In the genomic region with DNA sequence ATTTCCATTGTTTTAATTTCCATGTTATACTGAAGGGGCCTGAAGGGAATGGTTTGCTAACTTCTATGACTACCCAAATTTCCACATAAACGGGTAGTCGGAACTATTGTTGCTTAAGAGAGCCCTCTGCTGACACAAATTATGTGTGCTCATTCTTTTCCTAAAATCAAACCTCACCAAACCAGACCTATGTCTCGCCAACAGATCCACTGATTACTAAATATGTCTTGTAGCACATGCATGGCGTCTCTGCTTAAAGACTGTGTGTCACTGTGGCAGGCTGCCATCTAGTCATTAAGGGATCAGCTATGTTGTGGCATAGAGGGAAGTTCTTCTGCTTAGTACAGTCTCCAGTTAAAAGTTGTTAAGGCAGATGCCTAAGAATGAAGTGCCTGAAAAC, we compare ENCODE assay signal across 9 cellular contexts. TPM values are rescaled to one million over a fixed set of nuclear protein-coding genes. Genes with fewer than 3 reads are reported as not detected.
DNase-seq lines count a peak whose midpoint lies in the region; ATAC-seq and TF ChIP-seq lines count a peak whose summit lies in the region.
"Had no signal": no experiment of that assay in that cellular context is flagged by ENCODE, and none has a peak within 500 bp of the region (broad histone marks: within the 10 kb centered on the region; RNA-seq: fewer than 3 reads in every experiment).

No MANE protein-coding gene starts in this region.

- no peak for ATAC-seq in HG03469 (IDR thresholded peaks at IDR 0.05; ENCODE audit: unreplicated experiment)

- H3K9ac ChIP-seq in neural cell (ENCODE audit: low read length): no peak overlapping the region

- TF ChIP-seq CTCF in epithelial cell of esophagus (IDR thresholded peaks at IDR 0.05; ENCODE audit: insufficient read depth, low read depth, low read length, missing control alignments) (peak; percentile 32), neural cell (IDR thresholded peaks at IDR 0.05; ENCODE audit: poor library complexity, severe bottlenecking) (peak; percentile 54)

- no peaks in the 10 kb centered on the region for H3K36me3 ChIP-seq in neural cell (ENCODE audit: insufficient read depth, low read length)

- DNase-seq in DMS53 (lab: John Stamatoyannopoulos, UW) (peak; percentile 4), DMS53 treated with DMSO at 0.1 percent for 48 hours (lab: John Stamatoyannopoulos, UW; ENCODE audit: unreplicated experiment) (no peak), NCI-H69 (lab: John Stamatoyannopoulos, UW) (peak; percentile 76), epithelial cell of esophagus (ENCODE audit: low read depth) (peak; percentile 84), occipital lobe (lab: John Stamatoyannopoulos, UW) (no peak)
- DNase-seq in stimulated activated CD4-positive, alpha-beta T cell treated with anti-CD3 and anti-CD28 coated beads, Interleukin-2, amount 100 ng/mL, for 24 hours: no peak

- H3K4me3 ChIP-seq in epithelial cell of esophagus (ENCODE audit: low read length) (no peak overlapping the region), neural cell (ENCODE audit: low read length) (no peak overlapping the region)

- no peak overlapping the region for H3K4me2 ChIP-seq in neural cell (ENCODE audit: low read length)

- H3F3A ChIP-seq in neural cell (ENCODE audit: insufficient read depth, low read length, poor library complexity, severe bottlenecking): no peaks in the 10 kb centered on the region

- TF ChIP-seq EP300 in neural cell (conservative IDR thresholded peaks at IDR 0.05; ENCODE audit: poor library complexity, severe bottlenecking): no peak

- H3K9me3 ChIP-seq in neural cell (ENCODE audit: low read length): no peaks in the 10 kb centered on the region

- H3K79me2 ChIP-seq in neural cell (replicated peaks; ENCODE audit: insufficient read depth, low read length): no peaks in the 10 kb centered on the region

- no peak overlapping the region for H3K27ac ChIP-seq in neural cell (ENCODE audit: low read length)

- H2AFZ ChIP-seq in neural cell (ENCODE audit: low read depth, low read length): no peak overlapping the region

- H4K20me1 ChIP-seq in neural cell (ENCODE audit: insufficient read depth): no peaks in the 10 kb centered on the region

- no peaks in the 10 kb centered on the region for H3K27me3 ChIP-seq in neural cell (ENCODE audit: insufficient read depth, low read depth, low read length)

- no peaks in the 10 kb centered on the region for H3K9me2 ChIP-seq in neural cell (ENCODE audit: insufficient read depth, low read length)

- TF ChIP-seq RAD21 in neural cell (conservative IDR thresholded peaks at IDR 0.05): peak; percentile 59

TF ChIP-seq in neural cell, 6 proteins besides CTCF, POLR2A, EP300 and RAD21:
- TF ChIP-seq TAF1 (IDR thresholded peaks at IDR 0.05; ENCODE audit: low read depth) (no peak), EZH2 (IDR thresholded peaks at IDR 0.05; ENCODE audit: borderline replicate concordance, insufficient read depth, low read length, poor library complexity, severe bottlenecking) (no peak), MXI1 (conservative IDR thresholded peaks at IDR 0.05; ENCODE audit: poor library complexity, severe bottlenecking) (no peak), SMC3 (conservative IDR thresholded peaks at IDR 0.05; ENCODE audit: poor library complexity) (peak; percentile 69)
- TF ChIP-seq, protein P1, sequence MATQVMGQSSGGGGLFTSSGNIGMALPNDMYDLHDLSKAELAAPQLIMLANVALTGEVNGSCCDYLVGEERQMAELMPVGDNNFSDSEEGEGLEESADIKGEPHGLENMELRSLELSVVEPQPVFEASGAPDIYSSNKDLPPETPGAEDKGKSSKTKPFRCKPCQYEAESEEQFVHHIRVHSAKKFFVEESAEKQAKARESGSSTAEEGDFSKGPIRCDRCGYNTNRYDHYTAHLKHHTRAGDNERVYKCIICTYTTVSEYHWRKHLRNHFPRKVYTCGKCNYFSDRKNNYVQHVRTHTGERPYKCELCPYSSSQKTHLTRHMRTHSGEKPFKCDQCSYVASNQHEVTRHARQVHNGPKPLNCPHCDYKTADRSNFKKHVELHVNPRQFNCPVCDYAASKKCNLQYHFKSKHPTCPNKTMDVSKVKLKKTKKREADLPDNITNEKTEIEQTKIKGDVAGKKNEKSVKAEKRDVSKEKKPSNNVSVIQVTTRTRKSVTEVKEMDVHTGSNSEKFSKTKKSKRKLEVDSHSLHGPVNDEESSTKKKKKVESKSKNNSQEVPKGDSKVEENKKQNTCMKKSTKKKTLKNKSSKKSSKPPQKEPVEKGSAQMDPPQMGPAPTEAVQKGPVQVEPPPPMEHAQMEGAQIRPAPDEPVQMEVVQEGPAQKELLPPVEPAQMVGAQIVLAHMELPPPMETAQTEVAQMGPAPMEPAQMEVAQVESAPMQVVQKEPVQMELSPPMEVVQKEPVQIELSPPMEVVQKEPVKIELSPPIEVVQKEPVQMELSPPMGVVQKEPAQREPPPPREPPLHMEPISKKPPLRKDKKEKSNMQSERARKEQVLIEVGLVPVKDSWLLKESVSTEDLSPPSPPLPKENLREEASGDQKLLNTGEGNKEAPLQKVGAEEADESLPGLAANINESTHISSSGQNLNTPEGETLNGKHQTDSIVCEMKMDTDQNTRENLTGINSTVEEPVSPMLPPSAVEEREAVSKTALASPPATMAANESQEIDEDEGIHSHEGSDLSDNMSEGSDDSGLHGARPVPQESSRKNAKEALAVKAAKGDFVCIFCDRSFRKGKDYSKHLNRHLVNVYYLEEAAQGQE (IDR thresholded peaks at IDR 0.05; ENCODE audit: borderline replicate concordance): no peak

RNA-seq across cellular contexts. Expression of a gene that starts 25.1 kb away (rescaled TPM):
- 0.81 and 1.2 TPM in 2 replicates for polyA plus RNA-seq in neural cell
- polyA minus RNA-seq in neural cell: not detected in 2 replicates
- total RNA-seq in occipital lobe: 1.7 TPM

RNA-seq across cellular contexts. Expression of a gene that starts 32.6 kb away (rescaled TPM):
- not detected in 2 replicates for polyA plus RNA-seq in neural cell
- polyA minus RNA-seq in neural cell: not detected in 2 replicates
- total RNA-seq in occipital lobe: 1.2 TPM
- total RNA-seq: T-helper 2 cell treated with Interferon-gamma antibody and Interleukin-4, amounts not matched to agents 100 ng/mL and 5 ng/mL, for 36 hours had no signal

Comparison
In these comparisons a context has a peak if more than half of its experiments do, and no peak if none do; other contexts are left out.
1. DNase-seq: peak in DMS53 (single experiment), NCI-H69 (single experiment) and epithelial cell of esophagus (single experiment); none in DMS53 treated with DMSO at 0.1 percent for 48 hours (single experiment), stimulated activated CD4-positive, alpha-beta T cell treated with anti-CD3 and anti-CD28 coated beads, Interleukin-2, amount 100 ng/mL, for 24 hours (0 of 2) and occipital lobe (single experiment).